In the genomic region with DNA sequence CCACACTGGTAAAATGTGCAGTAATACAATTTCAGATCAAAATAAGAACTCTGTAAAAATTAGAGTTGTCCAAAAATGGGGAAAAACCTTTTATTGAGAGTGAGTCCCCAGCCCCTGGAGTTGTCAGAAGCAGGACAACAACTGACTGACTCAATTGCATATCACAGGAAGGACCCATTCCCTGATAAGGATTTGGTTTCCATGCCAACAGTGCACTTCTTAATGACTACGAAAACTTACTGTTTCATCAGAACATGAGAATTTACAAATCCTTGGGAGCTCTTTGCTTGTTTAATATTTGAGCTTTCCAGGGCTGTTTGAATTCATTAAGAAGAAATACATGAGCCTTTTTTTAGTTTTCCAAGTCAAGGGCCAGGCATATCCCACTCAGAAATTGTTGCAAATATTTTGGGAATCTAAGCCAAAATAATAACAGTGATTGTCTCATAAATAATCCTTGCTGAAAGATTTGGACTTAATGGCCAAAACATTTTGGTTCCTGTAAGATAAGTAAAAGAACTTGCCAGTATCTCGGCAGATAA, we compare ENCODE assay signal across 30 cellular contexts. TPM values are rescaled to one million over a fixed set of nuclear protein-coding genes. Genes with fewer than 3 reads are reported as not detected.
"Had no signal": no experiment of that assay in that cellular context is flagged by ENCODE, and none has a peak within 500 bp of the region (broad histone marks: within the 10 kb centered on the region; RNA-seq: fewer than 3 reads in every experiment).

No MANE protein-coding gene starts in this region.

- H3K9ac ChIP-seq: neural progenitor cell had no signal

- H3K36me3 ChIP-seq: gastrocnemius medialis, lower lobe of right lung, neural progenitor cell, right lobe of liver, transverse colon had no signal

- FAIRE-seq: bronchial epithelial cell, colon, kidney, TTC549 had no signal

- ATAC-seq: activated CD8-positive, alpha-beta T cell treated with anti-CD3 and anti-CD28 coated beads for 36 hours; activated T-cell treated with anti-CD3 and anti-CD28 coated beads, Interleukin-2, amount 50 U/mL, for 4 hours; activated T-helper 17 cell treated with anti-CD3 and anti-CD28 coated beads, Interleukin-2, amount 50 U/mL, for 72 hours; gastrocnemius medialis; lower lobe of right lung; natural killer cell; right lobe of liver; stimulated activated naive CD8-positive, alpha-beta T cell treated with anti-CD3 and anti-CD28 coated beads, Interleukin-15, Interleukin-2, amounts not matched to agents 100 U/mL and 50 U/mL, for 24 hours; WTC11 had no signal

- H3K4me3 ChIP-seq: gastrocnemius medialis, lower lobe of right lung, neural progenitor cell, right lobe of liver, skin epidermis, testis, transverse colon had no signal

- H2AFZ ChIP-seq: neural progenitor cell had no signal

- DNase-seq: activated CD4-positive, alpha-beta T cell treated with anti-CD3 and anti-CD28 coated beads for 1 hour; activated CD4-positive, alpha-beta T cell treated with anti-CD3 and anti-CD28 coated beads, Interleukin-2, amount 10 ng/mL, durations not matched to agents 7 days and 5 days; activated CD8-positive, alpha-beta T cell treated with anti-CD3 and anti-CD28 coated beads for 36 hours; activated gamma-delta T cell treated with Interleukin-2 at 50 U/mL for 16 hours; activated naive CD4-positive, alpha-beta T cell treated with anti-CD3 and anti-CD28 coated beads, Interleukin-2, amount 50 U/mL, for 16 hours; activated T-cell treated with anti-CD3 and anti-CD28 coated beads, Interleukin-2, amount 50 U/mL, for 4 hours; amygdala; dermis blood vessel endothelial cell; effector CD4-positive, alpha-beta T cell; gastrocnemius medialis; hypothalamus; immature natural killer cell; kidney; lower lobe of right lung; mesenchymal stem cell; natural killer cell; occipital lobe; right lobe of liver; stimulated activated CD4-positive, alpha-beta T cell treated with anti-CD3 and anti-CD28 coated beads, Interleukin-12 subunit alpha, Interleukin-12 subunit beta, amount 100 ng/mL, for 4 hours; stimulated activated CD4-positive, alpha-beta T cell treated with anti-CD3 and anti-CD28 coated beads, Interleukin-4, amount 100 ng/mL, for 1 hour; stimulated activated naive CD8-positive, alpha-beta T cell treated with anti-CD3 and anti-CD28 coated beads, Interleukin-15, Interleukin-2, amounts not matched to agents 100 U/mL and 50 U/mL, for 24 hours; testis; transverse colon had no signal

- H3K4me2 ChIP-seq: neural progenitor cell had no signal

- H3K9me3 ChIP-seq: gastrocnemius medialis, lower lobe of right lung, right lobe of liver, testis, transverse colon had no signal

- H3K27ac ChIP-seq: gastrocnemius medialis, lower lobe of right lung, neural progenitor cell, right lobe of liver, skin epidermis, testis, transverse colon had no signal

- H3K27me3 ChIP-seq: gastrocnemius medialis, neural progenitor cell, right lobe of liver, testis, transverse colon had no signal

- H3K4me1 ChIP-seq: gastrocnemius medialis, lower lobe of right lung, neural progenitor cell, right lobe of liver, testis, transverse colon had no signal

RNA-seq across cellular contexts. Expression of a gene that starts 27.2 kb away (rescaled TPM):
- total RNA-seq: activated CD4-positive, alpha-beta T cell treated with anti-CD3 and anti-CD28 coated beads, Interleukin-2, amount 10 ng/mL, durations not matched to agents 7 days and 5 days; activated CD8-positive, alpha-beta T cell treated with anti-CD3 and anti-CD28 coated beads for 36 hours; activated T-cell treated with anti-CD3 and anti-CD28 coated beads, Interleukin-2, amount 50 U/mL, for 4 hours; activated T-helper 17 cell treated with anti-CD3 and anti-CD28 coated beads, Interleukin-2, amount 50 U/mL, for 72 hours; dermis blood vessel endothelial cell had no signal
